In the genomic region with DNA sequence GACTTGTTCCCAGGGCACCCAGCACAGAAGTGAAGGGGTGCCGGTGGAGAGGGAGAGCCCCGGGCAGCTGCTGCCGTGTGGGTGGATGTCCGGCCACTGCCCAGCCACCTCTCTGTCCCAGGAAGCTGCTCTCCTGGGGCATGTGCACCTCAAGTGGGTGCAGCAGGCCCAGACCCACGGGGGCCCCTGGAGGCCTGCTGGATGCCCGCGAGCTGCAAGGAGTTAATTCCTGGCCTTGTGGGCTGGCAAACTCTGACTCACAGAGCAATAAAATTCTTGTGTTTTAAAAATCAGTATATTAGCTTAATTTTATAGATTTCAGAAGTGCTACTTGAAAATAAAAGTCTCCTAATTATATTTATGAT, we compare ENCODE assay signal across 14 cellular contexts.
"Had no signal": no experiment of that assay in that cellular context is flagged by ENCODE, and none has a peak within 500 bp of the region (broad histone marks: within the 10 kb centered on the region; RNA-seq: fewer than 3 reads in every experiment).

No MANE protein-coding gene starts in this region.

- ATAC-seq: natural killer cell had no signal

- DNase-seq: activated CD4-positive, alpha-beta T cell treated with anti-CD3 and anti-CD28 coated beads, Interleukin-2, amount 50 U/mL, for 48 hours; activated CD4-positive, CD25-positive, alpha-beta regulatory T cell treated with anti-CD3 and anti-CD28 coated beads, Interleukin-2, amount 50 U/mL, for 72 hours; activated naive CD8-positive, alpha-beta T cell treated with anti-CD3 and anti-CD28 coated beads, Interleukin-2, amount 10 ng/mL, durations not matched to agents 7 days and 5 days; activated T-cell treated with anti-CD3 and anti-CD28 coated beads, Interleukin-2, amount 50 U/mL, for 48 hours; left lung; natural killer cell; stimulated activated CD4-positive, alpha-beta T cell treated with anti-CD3 and anti-CD28 coated beads, Interleukin-15, amount 100 ng/mL, for 24 hours; stimulated activated CD4-positive, alpha-beta T cell treated with anti-CD3 and anti-CD28 coated beads, Interleukin-4, amount 100 ng/mL, for 4 hours; stomach; thyroid gland had no signal

- H3K27me3 ChIP-seq: cardiac muscle cell, esophagus muscularis mucosa, left lung, stomach, thyroid gland, vagina had no signal

- H3K27ac ChIP-seq: cardiac muscle cell, esophagus muscularis mucosa, left lung, stomach, thyroid gland had no signal

- H3K36me3 ChIP-seq: cardiac muscle cell, esophagus muscularis mucosa, left lung, stomach, thyroid gland, vagina had no signal

- FAIRE-seq: astrocyte had no signal

- H3K4me3 ChIP-seq: cardiac muscle cell, esophagus muscularis mucosa, left lung, stomach, thyroid gland, vagina had no signal

- H3K4me1 ChIP-seq: left lung, thyroid gland had no signal

- H3K9me3 ChIP-seq: esophagus muscularis mucosa, left lung, stomach, thyroid gland, vagina had no signal
